1 cellular context compared by ENCODE assay signal in the genomic region with DNA sequence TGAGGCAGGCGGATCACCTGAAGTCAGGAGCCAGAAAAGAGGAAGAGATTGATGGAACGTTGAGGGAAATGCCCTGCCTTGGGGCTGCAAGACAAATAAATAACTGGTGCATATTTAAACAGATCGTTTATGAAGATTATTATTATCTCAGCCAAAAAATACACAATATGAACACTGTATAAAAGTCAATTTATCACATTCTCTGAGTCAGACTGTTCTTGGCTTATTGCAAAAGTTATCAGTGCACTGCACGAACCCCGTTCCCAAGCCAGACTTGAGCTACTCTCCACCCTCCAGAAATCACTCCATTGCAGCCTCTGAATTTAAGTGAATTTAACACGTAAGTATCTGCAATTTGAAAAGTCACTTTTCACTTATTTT.
TF ChIP-seq lines count a peak whose summit lies in the region.

No MANE protein-coding gene starts in this region.

TF ChIP-seq in endothelial cell of umbilical vein, 7 proteins besides CTCF, POLR2A, EP300 and RAD21:
- no peak for TF ChIP-seq FOS (IDR thresholded peaks at IDR 0.05; ENCODE audit: borderline replicate concordance, insufficient read depth, low read length)
- TF ChIP-seq GATA2 (IDR thresholded peaks at IDR 0.05; ENCODE audit: insufficient read depth, insufficient read length, low read depth, low read length) = peak; percentile 39
- no peak for TF ChIP-seq EZH2 (IDR thresholded peaks at IDR 0.05; ENCODE audit: borderline replicate concordance, low read depth, low read length, severe bottlenecking)
TF ChIP-seq in endothelial cell of umbilical vein: peak in this region for 1.
